Comparison of ENCODE assay signal across 27 cellular contexts in the genomic region with DNA sequence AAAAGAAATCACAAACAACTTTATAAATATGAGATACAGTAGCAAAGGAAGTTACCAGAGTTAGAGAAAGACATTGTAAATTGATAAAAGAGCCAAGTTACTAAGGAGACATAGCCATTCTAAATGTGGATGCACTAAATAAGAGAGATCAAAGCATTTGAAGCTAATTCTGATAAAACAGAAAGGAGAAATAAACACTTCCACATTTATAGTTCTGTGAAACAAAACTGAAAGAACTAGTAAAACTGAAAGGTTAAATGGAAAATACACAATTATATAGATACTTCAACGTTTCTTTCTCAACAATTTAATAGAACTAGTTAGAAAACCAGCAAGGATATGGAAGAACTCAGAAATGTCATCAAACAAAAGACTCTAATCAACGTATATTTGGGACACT.
DNase-seq lines count a peak whose midpoint lies in the region; ATAC-seq, FAIRE-seq and TF ChIP-seq lines count a peak whose summit lies in the region.
"Had no signal": no experiment of that assay in that cellular context is flagged by ENCODE, and none has a peak within 500 bp of the region (broad histone marks: within the 10 kb centered on the region; RNA-seq: fewer than 3 reads in every experiment).

No MANE protein-coding gene starts in this region.

- ATAC-seq in GM19035 (IDR thresholded peaks at IDR 0.05; ENCODE audit: unreplicated experiment) (peak; percentile 71), HG03175 (IDR thresholded peaks at IDR 0.05; ENCODE audit: unreplicated experiment) (no peak)
- ATAC-seq: activated naive CD4-positive, alpha-beta T cell treated with anti-CD3 and anti-CD28 coated beads, Interleukin-2, amount 50 U/mL, for 72 hours; activated T-helper 17 cell treated with anti-CD3 and anti-CD28 coated beads, Interleukin-2, amount 50 U/mL, for 72 hours; right cardiac atrium; WTC11 had no signal

- no peak overlapping the region for H3K27ac ChIP-seq in GM23248
- H3K27ac ChIP-seq in MM.1S (ENCODE audit: low read length) = peak overlapping the region; percentile 19; the same call in 1 of the 2 replicates
- H3K27ac ChIP-seq: ascending aorta, suprapubic skin had no signal

- H3K36me3 ChIP-seq in GM23248 (ENCODE audit: low read depth) = no peaks in the 10 kb centered on the region
- no peaks in the 10 kb centered on the region for H3K36me3 ChIP-seq in MM.1S (replicated peaks; ENCODE audit: insufficient read depth, low read length)
- H3K36me3 ChIP-seq: ascending aorta, suprapubic skin had no signal

- FAIRE-seq in D721Med (lab: Jason Lieb, UNC) = peak; percentile 41
- FAIRE-seq: A204.1, islet of Langerhans had no signal

- no peaks in the 10 kb centered on the region for H3K9me3 ChIP-seq in GM23248 (ENCODE audit: low read depth)
- no peaks in the 10 kb centered on the region for H3K9me3 ChIP-seq in MM.1S (replicated peaks; ENCODE audit: insufficient read depth, low read length)
- H3K9me3 ChIP-seq: suprapubic skin had no signal

- H3K4me2 ChIP-seq in GM23248 (ENCODE audit: unreplicated experiment) (no peak overlapping the region), MM.1S (ENCODE audit: low read depth, low read length) (peak overlapping the region; percentile 49)

- no peak overlapping the region for H3K9ac ChIP-seq in GM23248
- no peak overlapping the region for H3K9ac ChIP-seq in MM.1S (ENCODE audit: low read length)

- peak overlapping the region; percentile 42 for H2AFZ ChIP-seq in GM23248
- H2AFZ ChIP-seq in MM.1S (ENCODE audit: low read length) = peak overlapping the region; percentile 29; the same call in 1 of the 2 replicates

- H3K4me3 ChIP-seq in GM23248 = no peak overlapping the region
- peak overlapping the region; percentile 15; the same call in 1 of the 2 replicates for H3K4me3 ChIP-seq in MM.1S (ENCODE audit: low read length)
- H3K4me3 ChIP-seq: ascending aorta, suprapubic skin had no signal

- DNase-seq in D721Med (ENCODE audit: insufficient read length, low spot score) = no peak
- DNase-seq in GM23248 = no peak
- peak; percentile 39 for DNase-seq in MM.1S
- DNase-seq in NK-92 (lab: John Stamatoyannopoulos, UW; ENCODE audit: unreplicated experiment) = no peak
- DNase-seq in DMS153 treated with DMSO at 0.1 percent for 48 hours (lab: John Stamatoyannopoulos, UW; ENCODE audit: unreplicated experiment) = no peak
- no peak for DNase-seq in middle frontal gyrus (ENCODE audit: extremely low spot score, low spot score)
- DNase-seq: activated CD4-positive, alpha-beta T cell treated with anti-CD3 and anti-CD28 coated beads, Interleukin-2, amount 50 U/mL, for 1 hour; activated CD8-positive, alpha-beta memory T cell treated with anti-CD3 and anti-CD28 coated beads, Interleukin-2, amount 50 U/mL, for 4 hours; CD8-positive, alpha-beta memory T cell; dermis blood vessel endothelial cell; DMS153; H7; KG1; NCI-H146; NCI-H510A treated with DMSO at 0.1 percent for 48 hours; right cardiac atrium; stimulated activated CD4-positive, alpha-beta T cell treated with anti-CD3 and anti-CD28 coated beads, Interleukin-4, amount 100 ng/mL, for 1 hour; stimulated activated naive B cell treated with anti-CD40 and anti-IgM and Interleukin-4, amounts not matched to agents 10 μg/mL and 1 μg/mL and 100 μg/mL, for 72 hours had no signal

- H4K20me1 ChIP-seq in GM23248 (ENCODE audit: insufficient read depth) (no peaks in the 10 kb centered on the region), MM.1S (ENCODE audit: insufficient read depth, low read length) (no peaks in the 10 kb centered on the region)

- no peaks in the 10 kb centered on the region for H3F3A ChIP-seq in GM23248 (ENCODE audit: insufficient read depth)
- peaks cover 4% of the 10 kb centered on the region; the same call in 1 of the 2 replicates for H3F3A ChIP-seq in MM.1S (ENCODE audit: insufficient read depth, low read length)

- H3K27me3 ChIP-seq in GM23248 (replicated peaks; ENCODE audit: insufficient read depth) (no peaks in the 10 kb centered on the region), MM.1S (replicated peaks; ENCODE audit: insufficient read depth, low read length) (no peaks in the 10 kb centered on the region)
- H3K27me3 ChIP-seq: ascending aorta, suprapubic skin had no signal

- TF ChIP-seq CTCF in D721Med (IDR thresholded peaks at IDR 0.05; ENCODE audit: insufficient read depth, missing control alignments) = no peak
- TF ChIP-seq CTCF in MM.1S (IDR thresholded peaks at IDR 0.05; ENCODE audit: low read length) = no peak

- in situ Hi-C loops in GM23248 (cut with MboI) = no loop called here

- H3K4me1 ChIP-seq in GM23248 (ENCODE audit: insufficient read depth) = no peaks in the 10 kb centered on the region
- H3K4me1 ChIP-seq in MM.1S (ENCODE audit: low read length) = no peaks in the 10 kb centered on the region; the same call in 1 of the 2 replicates
- H3K4me1 ChIP-seq: ascending aorta, suprapubic skin had no signal

- no peaks in the 10 kb centered on the region for H3K9me2 ChIP-seq in GM23248 (ENCODE audit: insufficient read depth)
- no peaks in the 10 kb centered on the region for H3K9me2 ChIP-seq in MM.1S (replicated peaks; ENCODE audit: insufficient read depth, low read length)

- H3K79me2 ChIP-seq in GM23248 (ENCODE audit: insufficient read depth) (no peaks in the 10 kb centered on the region), MM.1S (ENCODE audit: low read length) (no peaks in the 10 kb centered on the region)

- WGBS in GM23248 (ENCODE audit: low coverage in 1 of 2, low lambda C conversion rate in 2 of 2, missing lambda C conversion rate in 2 of 2), 2 experiments = 17 to 18% methylated on average over 2 of the region's 2 CpGs
